ENCODE assay signal across 33 cellular contexts in the genomic region with DNA sequence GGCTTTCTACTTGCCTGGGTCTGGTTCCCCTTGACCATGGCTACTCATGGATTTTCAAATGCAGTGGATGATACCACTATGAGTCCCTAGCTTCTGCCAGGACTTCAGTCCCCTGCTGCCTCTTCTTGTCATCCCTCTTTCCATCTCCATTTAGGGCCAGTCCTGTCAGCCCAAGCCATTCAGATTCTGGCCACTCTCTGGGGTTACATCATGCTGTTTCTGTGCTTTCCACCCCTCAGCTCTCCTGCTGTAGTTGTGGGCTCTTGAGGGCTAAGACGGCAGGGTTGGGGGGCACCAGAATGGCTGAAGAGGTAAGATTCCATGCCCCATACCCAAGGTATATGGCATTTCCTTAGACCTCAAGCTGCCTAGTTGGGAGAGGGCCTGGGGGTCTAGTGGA. TPM values are rescaled to one million over a fixed set of nuclear protein-coding genes. Genes with fewer than 3 reads are reported as not detected.
"Had no signal": no experiment of that assay in that cellular context is flagged by ENCODE, and none has a peak within 500 bp of the region (broad histone marks: within the 10 kb centered on the region; RNA-seq: fewer than 3 reads in every experiment).

No MANE protein-coding gene starts in this region.

- H3K27ac Mint-ChIP-seq: activated CD4-positive, alpha-beta T cell treated with anti-CD3 and anti-CD28 coated beads for 36 hours; activated CD4-positive, alpha-beta T cell treated with anti-CD3 and anti-CD28 coated beads, Interleukin-2, amount 10 ng/mL, durations not matched to agents 7 days and 5 days; activated CD8-positive, alpha-beta memory T cell treated with anti-CD3 and anti-CD28 coated beads, Interleukin-2, amount 10 ng/mL, durations not matched to agents 7 days and 5 days; activated CD8-positive, alpha-beta T cell treated with anti-CD3 and anti-CD28 coated beads, Interleukin-2, amount 10 ng/mL, durations not matched to agents 7 days and 5 days; activated naive CD4-positive, alpha-beta T cell treated with anti-CD3 and anti-CD28 coated beads for 36 hours; activated naive CD4-positive, alpha-beta T cell treated with anti-CD3 and anti-CD28 coated beads, Interleukin-2, amount 50 U/mL, for 24 hours; activated naive CD8-positive, alpha-beta T cell treated with anti-CD3 and anti-CD28 coated beads for 36 hours; activated naive CD8-positive, alpha-beta T cell treated with anti-CD3 and anti-CD28 coated beads, Interleukin-2, amount 50 U/mL, for 24 hours; activated T-helper 1 cell treated with anti-CD3 and anti-CD28 coated beads, Interleukin-12 subunit alpha, Interleukin-12 subunit beta, Interleukin-2, Interleukin-4 antibody, amounts not matched to agents 30 ng/mL and 10 ng/mL and 1 ng/mL, durations not matched to agents 14 hours and 24 hours and 36 hours; activated T-helper 2 cell treated with anti-CD3 and anti-CD28 coated beads, Interferon-gamma antibody, Interleukin-2, Interleukin-4, amounts not matched to agents 10 μg/mL and 5 μg/mL and 100 μg/mL, durations not matched to agents 14 hours and 24 hours and 36 hours; dendritic cell treated with granulocyte-macrophage colony-stimulating factor and Interleukin-4, amounts not matched to agents 40 ng/mL and 50 ng/mL, for 4 days; endodermal cell; T-helper 17 cell; T-helper 2 cell treated with Interferon-gamma antibody and Interleukin-4, amounts not matched to agents 5 μg/mL and 100 μg/mL, for 36 hours had no signal

- ATAC-seq: activated CD4-positive, alpha-beta T cell treated with anti-CD3 and anti-CD28 coated beads for 36 hours; activated CD8-positive, alpha-beta memory T cell treated with anti-CD3 and anti-CD28 coated beads, Interleukin-2, amount 10 ng/mL, durations not matched to agents 7 days and 5 days; activated CD8-positive, alpha-beta T cell treated with anti-CD3 and anti-CD28 coated beads, Interleukin-2, amount 10 ng/mL, durations not matched to agents 7 days and 5 days; activated naive CD8-positive, alpha-beta T cell treated with anti-CD3 and anti-CD28 coated beads, Interleukin-2, amount 50 U/mL, for 24 hours; body of pancreas; esophagus mucosa; T-helper 17 cell had no signal

- H3K27me3 ChIP-seq: body of pancreas, colonic mucosa had no signal

- H3K27ac ChIP-seq: adrenal gland, body of pancreas, colonic mucosa had no signal

- H3K9me3 ChIP-seq: adrenal gland, body of pancreas, colonic mucosa had no signal

- H3K27me3 Mint-ChIP-seq: activated CD4-positive, alpha-beta T cell treated with anti-CD3 and anti-CD28 coated beads, Interleukin-2, amount 10 ng/mL, durations not matched to agents 7 days and 5 days; activated CD8-positive, alpha-beta memory T cell treated with anti-CD3 and anti-CD28 coated beads, Interleukin-2, amount 10 ng/mL, durations not matched to agents 7 days and 5 days had no signal

- H3K9me3 Mint-ChIP-seq: activated naive CD4-positive, alpha-beta T cell treated with anti-CD3 and anti-CD28 coated beads, Interleukin-2, amount 50 U/mL, for 24 hours had no signal

- DNase-seq: activated CD4-positive, alpha-beta T cell treated with anti-CD3 and anti-CD28 coated beads for 36 hours; activated CD4-positive, alpha-beta T cell treated with anti-CD3 and anti-CD28 coated beads, Interleukin-2, amount 10 ng/mL, durations not matched to agents 7 days and 5 days; activated CD4-positive, alpha-beta T cell treated with anti-CD3 and anti-CD28 coated beads, Interleukin-2, amount 50 U/mL, for 4 hours; activated CD4-positive, CD25-positive, alpha-beta regulatory T cell; activated CD4-positive, CD25-positive, alpha-beta regulatory T cell treated with anti-CD3 and anti-CD28 coated beads, Interleukin-2, amount 50 U/mL, for 72 hours; activated CD8-positive, alpha-beta memory T cell treated with anti-CD3 and anti-CD28 coated beads, Interleukin-2, amount 10 ng/mL, durations not matched to agents 7 days and 5 days; activated CD8-positive, alpha-beta memory T cell treated with anti-CD3 and anti-CD28 coated beads, Interleukin-2, amount 50 U/mL, for 4 hours; activated CD8-positive, alpha-beta T cell treated with anti-CD3 and anti-CD28 coated beads, Interleukin-2, amount 10 ng/mL, durations not matched to agents 7 days and 5 days; activated effector memory CD4-positive, alpha-beta T cell treated with anti-CD3 and anti-CD28 coated beads, Interleukin-2, amount 50 U/mL, for 16 hours; activated naive CD4-positive, alpha-beta T cell treated with anti-CD3 and anti-CD28 coated beads for 36 hours; activated naive CD8-positive, alpha-beta T cell treated with anti-CD3 and anti-CD28 coated beads for 36 hours; activated naive CD8-positive, alpha-beta T cell treated with anti-CD3 and anti-CD28 coated beads, Interleukin-2, amount 50 U/mL, for 24 hours; activated T-cell treated with anti-CD3 and anti-CD28 coated beads, Interleukin-2, amount 50 U/mL, for 1 hour; activated T-cell treated with anti-CD3 and anti-CD28 coated beads, Interleukin-2, amount 50 U/mL, for 48 hours; adrenal gland; amygdala; aorta; body of pancreas; central memory CD4-positive, alpha-beta T cell; cerebellar nuclear complex; colonic mucosa; dorsolateral prefrontal cortex; effector memory CD4-positive, alpha-beta T cell; endodermal cell; foreskin fibroblast; T-helper 1 cell; T-helper 17 cell had no signal

- H3K36me3 Mint-ChIP-seq: activated naive CD8-positive, alpha-beta T cell treated with anti-CD3 and anti-CD28 coated beads for 36 hours had no signal

- H3K4me1 Mint-ChIP-seq: activated CD4-positive, alpha-beta T cell treated with anti-CD3 and anti-CD28 coated beads for 36 hours; activated CD4-positive, alpha-beta T cell treated with anti-CD3 and anti-CD28 coated beads, Interleukin-2, amount 10 ng/mL, durations not matched to agents 7 days and 5 days; activated CD8-positive, alpha-beta memory T cell treated with anti-CD3 and anti-CD28 coated beads, Interleukin-2, amount 10 ng/mL, durations not matched to agents 7 days and 5 days; activated naive CD4-positive, alpha-beta T cell treated with anti-CD3 and anti-CD28 coated beads, Interleukin-2, amount 50 U/mL, for 24 hours; activated naive CD8-positive, alpha-beta T cell treated with anti-CD3 and anti-CD28 coated beads for 36 hours; activated naive CD8-positive, alpha-beta T cell treated with anti-CD3 and anti-CD28 coated beads, Interleukin-2, amount 50 U/mL, for 24 hours; endodermal cell; T-helper 17 cell had no signal

- H3K4me1 ChIP-seq: adrenal gland, body of pancreas, colonic mucosa had no signal

- H3K4me3 ChIP-seq: adrenal gland, body of pancreas, colonic mucosa, dorsolateral prefrontal cortex had no signal

- H3K36me3 ChIP-seq: adrenal gland, colonic mucosa had no signal

- H3K4me3 Mint-ChIP-seq: activated CD4-positive, alpha-beta T cell treated with anti-CD3 and anti-CD28 coated beads for 36 hours; activated CD4-positive, alpha-beta T cell treated with anti-CD3 and anti-CD28 coated beads, Interleukin-2, amount 10 ng/mL, durations not matched to agents 7 days and 5 days; activated CD8-positive, alpha-beta memory T cell treated with anti-CD3 and anti-CD28 coated beads, Interleukin-2, amount 10 ng/mL, durations not matched to agents 7 days and 5 days; activated CD8-positive, alpha-beta T cell treated with anti-CD3 and anti-CD28 coated beads, Interleukin-2, amount 10 ng/mL, durations not matched to agents 7 days and 5 days; activated naive CD4-positive, alpha-beta T cell treated with anti-CD3 and anti-CD28 coated beads for 36 hours; activated naive CD4-positive, alpha-beta T cell treated with anti-CD3 and anti-CD28 coated beads, Interleukin-2, amount 50 U/mL, for 24 hours; activated naive CD8-positive, alpha-beta T cell treated with anti-CD3 and anti-CD28 coated beads for 36 hours; activated naive CD8-positive, alpha-beta T cell treated with anti-CD3 and anti-CD28 coated beads, Interleukin-2, amount 50 U/mL, for 24 hours; activated T-helper 1 cell treated with anti-CD3 and anti-CD28 coated beads, Interleukin-12 subunit alpha, Interleukin-12 subunit beta, Interleukin-2, Interleukin-4 antibody, amounts not matched to agents 30 ng/mL and 10 ng/mL and 1 ng/mL, durations not matched to agents 14 hours and 24 hours and 36 hours; dendritic cell treated with granulocyte-macrophage colony-stimulating factor and Interleukin-4, amounts not matched to agents 40 ng/mL and 50 ng/mL, for 4 days; endodermal cell; T-helper 17 cell; T-helper 2 cell treated with Interferon-gamma antibody and Interleukin-4, amounts not matched to agents 5 μg/mL and 100 μg/mL, for 36 hours had no signal

RNA-seq across cellular contexts. Expression of a gene that starts 13.2 kb away (rescaled TPM):
- total RNA-seq: endodermal cell had no signal
